In the genomic region with DNA sequence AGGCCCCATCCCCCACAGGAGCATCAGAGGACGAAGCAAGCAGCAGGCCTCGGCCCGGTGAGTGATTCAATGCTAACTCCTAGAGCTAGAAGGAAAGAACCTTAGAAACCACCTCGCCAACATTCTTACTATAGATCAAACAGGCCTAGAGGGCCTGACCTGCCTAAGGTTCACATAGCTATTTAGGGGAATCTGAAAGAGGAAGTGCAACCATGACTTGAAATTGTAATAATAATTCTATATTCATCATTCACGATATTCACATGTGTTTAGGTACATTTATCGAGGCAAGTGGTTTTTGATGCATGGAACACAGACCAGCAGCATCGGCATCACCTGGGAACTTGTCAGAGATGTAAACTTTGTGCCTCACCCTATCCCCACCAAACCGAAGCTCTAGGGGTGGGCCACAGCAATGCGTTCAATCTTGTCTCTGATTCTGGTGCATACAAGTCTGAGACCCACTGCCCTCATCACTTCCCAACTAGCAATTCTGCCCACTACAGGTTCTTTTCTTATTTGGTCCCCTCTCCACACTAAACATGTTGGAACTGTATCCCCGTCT, we compare ENCODE assay signal across 9 cellular contexts.
DNase-seq lines count a peak whose midpoint lies in the region; ATAC-seq and TF ChIP-seq lines count a peak whose summit lies in the region.
"Had no signal": no experiment of that assay in that cellular context is flagged by ENCODE, and none has a peak within 500 bp of the region (broad histone marks: within the 10 kb centered on the region; RNA-seq: fewer than 3 reads in every experiment).

No MANE protein-coding gene starts in this region.

- no TSS peak for BruUV-seq in A673 (replicated peaks; lab: Mats Ljungman, UMichigan)

- H3K36me3 ChIP-seq in A673 (ENCODE audit: insufficient read depth, low read length, poor library complexity, severe bottlenecking) (no peaks in the 10 kb centered on the region), sigmoid colon (no peaks in the 10 kb centered on the region)

- TF ChIP-seq POLR2A in sigmoid colon (IDR thresholded peaks at IDR 0.05): no peak

- intact Hi-C loops in A673 (cut with micrococcal nuclease; ENCODE audit: unreplicated experiment): loop anchor here (5.0 kb wide), 1 partner anchor 103 kb away; no protein-coding TSS in a partner anchor
- intact Hi-C loops in sigmoid colon (cut with DNase I): no loop called here

- H3K27ac ChIP-seq in A673 (ENCODE audit: low read depth, low read length, poor library complexity, severe bottlenecking) (peak overlapping the region; percentile 81), sigmoid colon (no peak overlapping the region)

- CTCF ChIA-PET in A673 (lab: Charles Lee): no interaction called here

- TF ChIP-seq CTCF in A673 (conservative IDR thresholded peaks at IDR 0.05; ENCODE audit: low read depth, low read length): no peak
- no peak for TF ChIP-seq CTCF in sigmoid colon (IDR thresholded peaks at IDR 0.05)

- H3K4me1 ChIP-seq in A673 (ENCODE audit: insufficient read depth, low read length, poor library complexity, severe bottlenecking): peaks cover 57% of the 10 kb centered on the region
- no peaks in the 10 kb centered on the region for H3K4me1 ChIP-seq in sigmoid colon

- 71 to 93% methylated on average over 10 of the region's 10 CpGs for WGBS in sigmoid colon, 2 donors

- no peaks in the 10 kb centered on the region for H3K27me3 ChIP-seq in A673 (replicated peaks; ENCODE audit: insufficient read depth, low read depth, low read length, poor library complexity)
- H3K27me3 ChIP-seq in sigmoid colon: no peaks in the 10 kb centered on the region

- POLR2A ChIA-PET in A673 (lab: Charles Lee; ENCODE audit: low non-redundant PET): no interaction called here

- no peaks in the 10 kb centered on the region for H3K9me3 ChIP-seq in A673 (ENCODE audit: low read depth, low read length, poor library complexity, severe bottlenecking)
- H3K9me3 ChIP-seq in sigmoid colon: no peaks in the 10 kb centered on the region

- no peak for TF ChIP-seq EP300 in sigmoid colon (IDR thresholded peaks at IDR 0.05)

- DNase-seq in A673 (ENCODE audit: low spot score) (no peak), MV-4-11 (lab: John Stamatoyannopoulos, UW) (peak; percentile 67), NCI-H524 treated with DMSO at 0.1 percent for 48 hours (lab: John Stamatoyannopoulos, UW) (no peak), sigmoid colon (no peak), ureter (ENCODE audit: low spot score) (no peak), NCI-H526 (lab: John Stamatoyannopoulos, UW) (no peak)
- DNase-seq: activated T-cell treated with anti-CD3 and anti-CD28 coated beads, Interleukin-2, amount 50 U/mL, for 4 hours had no signal

- ATAC-seq in GM19023 (IDR thresholded peaks at IDR 0.05; ENCODE audit: unreplicated experiment) (peak; percentile 54), HG02798 (IDR thresholded peaks at IDR 0.05; ENCODE audit: poor library complexity, unreplicated experiment) (peak; percentile 65)

- H3K4me3 ChIP-seq in A673 (ENCODE audit: low read depth, low read length, poor library complexity, severe bottlenecking) (no peak overlapping the region), sigmoid colon (no peak overlapping the region)
